In the genomic region with DNA sequence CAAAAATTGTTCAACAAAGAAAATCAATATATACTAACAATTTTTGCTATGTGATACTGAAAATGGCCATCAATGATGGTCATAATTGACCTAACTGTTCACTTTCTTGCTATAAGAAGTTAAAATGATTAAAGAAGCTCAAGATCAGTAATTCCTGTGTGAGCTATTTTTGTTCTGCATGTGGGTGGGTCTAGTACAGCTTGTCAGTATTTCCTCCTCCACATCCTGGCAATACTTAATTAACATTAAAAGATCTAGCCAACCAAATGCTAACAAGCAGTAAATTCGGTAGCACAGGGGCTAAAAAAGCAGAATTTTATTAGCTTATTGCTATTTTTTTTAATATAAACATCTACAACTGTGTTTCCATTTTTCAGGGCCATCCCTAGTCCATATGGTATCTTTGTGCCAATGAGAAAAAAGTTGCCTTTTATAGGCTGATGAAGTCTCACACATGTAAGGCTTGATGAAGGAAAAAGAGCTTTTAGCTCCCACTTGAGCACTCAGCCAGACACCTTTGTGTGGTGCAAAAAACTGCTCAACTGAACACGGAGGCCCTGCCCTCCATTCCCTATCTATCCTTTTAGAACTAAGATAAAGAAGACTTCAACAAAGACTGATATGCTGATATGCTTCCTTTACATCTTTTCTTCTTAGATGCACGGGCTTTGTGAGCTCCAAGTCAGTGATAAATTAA, we compare ENCODE assay signal across 21 cellular contexts. TPM values are rescaled to one million over a fixed set of nuclear protein-coding genes. Genes with fewer than 3 reads are reported as not detected.
DNase-seq lines count a peak whose midpoint lies in the region; ATAC-seq lines count a peak whose summit lies in the region.
"Had no signal": no experiment of that assay in that cellular context is flagged by ENCODE, and none has a peak within 500 bp of the region (broad histone marks: within the 10 kb centered on the region; RNA-seq: fewer than 3 reads in every experiment).

No MANE protein-coding gene starts in this region.

- no peak for ATAC-seq in activated T-cell treated with anti-CD3 and anti-CD28 coated beads, Interleukin-2, amount 50 U/mL, for 4 hours
- ATAC-seq in naive thymus-derived CD4-positive, alpha-beta T cell = no peak
- no peak for ATAC-seq in HG03342 (IDR thresholded peaks at IDR 0.05; ENCODE audit: unreplicated experiment)
- ATAC-seq: GM12878; natural killer cell; pancreas; stimulated activated memory B cell treated with anti-CD40 and anti-IgM and Interleukin-4, amounts not matched to agents 10 μg/mL and 1 μg/mL and 100 μg/mL, for 72 hours had no signal

- H3K36me3 Mint-ChIP-seq in activated T-cell treated with anti-CD3 and anti-CD28 coated beads, Interleukin-2, amount 50 U/mL, for 4 hours (ENCODE audit: insufficient read depth) = peaks cover 7% of the 10 kb centered on the region
- peaks cover 0 to 15% of the 10 kb centered on the region in 2 donors for H3K36me3 Mint-ChIP-seq in CD4-positive, alpha-beta memory T cell
- H3K36me3 Mint-ChIP-seq in activated CD4-positive, alpha-beta memory T cell treated with anti-CD3 and anti-CD28 coated beads, Interleukin-2, amount 10 ng/mL, durations not matched to agents 7 days and 5 days (ENCODE audit: low read depth) = no peaks in the 10 kb centered on the region
- H3K36me3 Mint-ChIP-seq in naive thymus-derived CD4-positive, alpha-beta T cell = peaks cover 0 to 16% (median 2%) of the 10 kb centered on the region in 5 donors
- H3K36me3 Mint-ChIP-seq: natural killer cell had no signal

- no peaks in the 10 kb centered on the region for H3K9me3 Mint-ChIP-seq in activated T-cell treated with anti-CD3 and anti-CD28 coated beads, Interleukin-2, amount 50 U/mL, for 4 hours
- peaks cover 0 to under 1% (median 0%) of the 10 kb centered on the region in 8 donors for H3K9me3 Mint-ChIP-seq in CD4-positive, alpha-beta memory T cell
- H3K9me3 Mint-ChIP-seq in activated CD4-positive, alpha-beta memory T cell treated with anti-CD3 and anti-CD28 coated beads, Interleukin-2, amount 10 ng/mL, durations not matched to agents 7 days and 5 days = no peaks in the 10 kb centered on the region
- no peaks in the 10 kb centered on the region for H3K9me3 Mint-ChIP-seq in naive thymus-derived CD4-positive, alpha-beta T cell
- H3K9me3 Mint-ChIP-seq: CD8-positive, alpha-beta memory T cell; natural killer cell; stimulated activated memory B cell treated with anti-CD40 and anti-IgM and Interleukin-4, amounts not matched to agents 10 μg/mL and 1 μg/mL and 100 μg/mL, for 72 hours had no signal

- no peak overlapping the region for H3K27ac ChIP-seq in CD4-positive, alpha-beta memory T cell (ENCODE audit: low read depth, low read length)
- H3K27ac ChIP-seq in naive thymus-derived CD4-positive, alpha-beta T cell (ENCODE audit: low read depth, low read length) = peak overlapping the region; percentile 67
- H3K27ac ChIP-seq: HL-60, pancreas, thyroid gland had no signal

- POLR2A ChIA-PET in CD4-positive, alpha-beta memory T cell (lab: Charles Lee; ENCODE audit: partially characterized antibody) = interaction anchor here (1.0 kb wide), 1 partner anchor 100 kb away, joined by 6 read pairs; the partner anchor contains the start of gene PPP3R1
- POLR2A ChIA-PET in activated CD4-positive, alpha-beta memory T cell treated with anti-CD3 and anti-CD28 coated beads, Interleukin-2, amount 10 ng/mL, durations not matched to agents 7 days and 5 days (lab: Charles Lee) = interaction anchor here (1.1 to 1.4 kb wide), 2 partner anchors 8 to 100 kb away, joined by 4 to 5 read pairs; partner anchors contain the start of gene PPP3R1
- POLR2A ChIA-PET in naive thymus-derived CD4-positive, alpha-beta T cell (lab: Charles Lee) = interaction anchor here (0.6 to 1.6 kb wide), 5 partner anchors 13 to 100 kb away, joined by 3 to 4 read pairs (median 3); partner anchors contain the start of genes C1D and PPP3R1

- H3K27me3 Mint-ChIP-seq in activated T-cell treated with anti-CD3 and anti-CD28 coated beads, Interleukin-2, amount 50 U/mL, for 4 hours (ENCODE audit: low read depth) = no peaks in the 10 kb centered on the region
- peaks cover 0 to 2% of the 10 kb centered on the region in 2 donors for H3K27me3 Mint-ChIP-seq in CD4-positive, alpha-beta memory T cell
- H3K27me3 Mint-ChIP-seq in activated CD4-positive, alpha-beta memory T cell treated with anti-CD3 and anti-CD28 coated beads, Interleukin-2, amount 10 ng/mL, durations not matched to agents 7 days and 5 days = no peaks in the 10 kb centered on the region
- H3K27me3 Mint-ChIP-seq in naive thymus-derived CD4-positive, alpha-beta T cell = no peaks in the 10 kb centered on the region
- H3K27me3 Mint-ChIP-seq: stimulated activated memory B cell treated with anti-CD40 and anti-IgM and Interleukin-4, amounts not matched to agents 10 μg/mL and 1 μg/mL and 100 μg/mL, for 72 hours had no signal

- CTCF ChIA-PET in CD4-positive, alpha-beta memory T cell (lab: Charles Lee; ENCODE audit: partially characterized antibody) = interaction anchor here (0.6 to 2.1 kb wide), 14 partner anchors 8 to 518 kb away, joined by 3 to 11 read pairs (median 4); no protein-coding TSS in a partner anchor
- CTCF ChIA-PET in activated CD4-positive, alpha-beta memory T cell treated with anti-CD3 and anti-CD28 coated beads, Interleukin-2, amount 10 ng/mL, durations not matched to agents 7 days and 5 days (lab: Charles Lee) = interaction anchor here (0.6 to 1.4 kb wide), 7 partner anchors 28 to 310 kb away, joined by 3 to 5 read pairs (median 3); partner anchors contain the start of gene C1D
- CTCF ChIA-PET in naive thymus-derived CD4-positive, alpha-beta T cell (lab: Charles Lee) = interaction anchor here (0.6 to 1.7 kb wide), 10 partner anchors 9 to 289 kb away, joined by 3 to 9 read pairs (median 4); no protein-coding TSS in a partner anchor

- H3K36me3 ChIP-seq in CD4-positive, alpha-beta memory T cell (ENCODE audit: insufficient read depth, low read length) = no peaks in the 10 kb centered on the region
- peaks cover 0 to 4% (median 0%) of the 10 kb centered on the region in 3 experiments for H3K36me3 ChIP-seq in naive thymus-derived CD4-positive, alpha-beta T cell (ENCODE audit: control insufficient read depth in 2 of 3, insufficient read depth in 3 of 3, low read length in 3 of 3)
- H3K36me3 ChIP-seq: pancreas, thyroid gland had no signal

- no peak for DNase-seq in activated T-cell treated with anti-CD3 and anti-CD28 coated beads, Interleukin-2, amount 50 U/mL, for 4 hours
- no peak for DNase-seq in activated T-cell treated with anti-CD3 and anti-CD28 coated beads, Interleukin-2, amount 50 U/mL, for 48 hours
- DNase-seq in CD4-positive, alpha-beta memory T cell = no peak
- no peak for DNase-seq in activated CD4-positive, alpha-beta memory T cell treated with anti-CD3 and anti-CD28 coated beads, Interleukin-2, amount 10 ng/mL, durations not matched to agents 7 days and 5 days
- peak in 5 of 9 donors; percentile 3 to 22 (median 12) for DNase-seq in naive thymus-derived CD4-positive, alpha-beta T cell
- DNase-seq in dedifferentiated amniotic fluid mesenchymal stem cell (ENCODE audit: extremely low spot score) (no peak), ureter (ENCODE audit: low spot score) (no peak)
- DNase-seq: CD8-positive, alpha-beta memory T cell; DMS53; effector CD4-positive, alpha-beta T cell; kidney glomerular epithelial cell; mesenchymal stem cell; natural killer cell; NCI-H1436 treated with DMSO at 0.1 percent for 48 hours; NCI-H524 treated with DMSO at 0.1 percent for 48 hours; pancreas; thyroid gland had no signal

- intact Hi-C loops in CD4-positive, alpha-beta memory T cell (cut with micrococcal nuclease) = loop anchor here (10.0 kb wide), 1 partner anchor 1672 kb away; the partner anchor contains the start of gene GMCL1
- intact Hi-C loops in naive thymus-derived CD4-positive, alpha-beta T cell (cut with micrococcal nuclease) = loop anchor here in 1 of 2 donors (10.0 kb wide), 1 partner anchor 582 kb away; the partner anchor contains the start of gene ARHGAP25

- no peaks in the 10 kb centered on the region for H3K27me3 ChIP-seq in CD4-positive, alpha-beta memory T cell (ENCODE audit: insufficient read depth, low read length)
- no peaks in the 10 kb centered on the region for H3K27me3 ChIP-seq in naive thymus-derived CD4-positive, alpha-beta T cell (ENCODE audit: control insufficient read depth in 2 of 2, insufficient read depth in 2 of 2, low read length in 2 of 2)
- H3K27me3 ChIP-seq: pancreas, thyroid gland had no signal

- peak overlapping the region; percentile 33 for H3K4me3 Mint-ChIP-seq in activated T-cell treated with anti-CD3 and anti-CD28 coated beads, Interleukin-2, amount 50 U/mL, for 4 hours
- H3K4me3 Mint-ChIP-seq in CD4-positive, alpha-beta memory T cell = peak overlapping the region in 6 of 8 donors; percentile 5 to 52 (median 36)
- H3K4me3 Mint-ChIP-seq in activated CD4-positive, alpha-beta memory T cell treated with anti-CD3 and anti-CD28 coated beads, Interleukin-2, amount 10 ng/mL, durations not matched to agents 7 days and 5 days = no peak overlapping the region
- H3K4me3 Mint-ChIP-seq in naive thymus-derived CD4-positive, alpha-beta T cell = peak overlapping the region; percentile 24 to 81 (median 68)
- H3K4me3 Mint-ChIP-seq: CD8-positive, alpha-beta memory T cell; natural killer cell; stimulated activated memory B cell treated with anti-CD40 and anti-IgM and Interleukin-4, amounts not matched to agents 10 μg/mL and 1 μg/mL and 100 μg/mL, for 72 hours had no signal

- no peaks in the 10 kb centered on the region for H3K9me3 ChIP-seq in CD4-positive, alpha-beta memory T cell (ENCODE audit: control insufficient read depth in 1 of 2, low read length in 2 of 2)
- H3K9me3 ChIP-seq in naive thymus-derived CD4-positive, alpha-beta T cell (ENCODE audit: control insufficient read depth in 2 of 3, low read length in 3 of 3) = no peaks in the 10 kb centered on the region
- H3K9me3 ChIP-seq: pancreas, thyroid gland had no signal

- H3K4me1 Mint-ChIP-seq in activated T-cell treated with anti-CD3 and anti-CD28 coated beads, Interleukin-2, amount 50 U/mL, for 4 hours (ENCODE audit: low read depth) = peaks cover 44% of the 10 kb centered on the region
- H3K4me1 Mint-ChIP-seq in CD4-positive, alpha-beta memory T cell = peaks cover 20 to 51% (median 38%) of the 10 kb centered on the region in 4 donors
- H3K4me1 Mint-ChIP-seq in activated CD4-positive, alpha-beta memory T cell treated with anti-CD3 and anti-CD28 coated beads, Interleukin-2, amount 10 ng/mL, durations not matched to agents 7 days and 5 days = peaks cover 32% of the 10 kb centered on the region
- peaks cover 35 to 67% (median 53%) of the 10 kb centered on the region in 7 donors for H3K4me1 Mint-ChIP-seq in naive thymus-derived CD4-positive, alpha-beta T cell

- no peak overlapping the region for H3K4me3 ChIP-seq in CD4-positive, alpha-beta memory T cell (ENCODE audit: low read length in 2 of 2)
- no peak overlapping the region for H3K4me3 ChIP-seq in naive thymus-derived CD4-positive, alpha-beta T cell (ENCODE audit: low read length)
- H3K4me3 ChIP-seq: GM12878, pancreas, thyroid gland had no signal

- peaks cover 41% of the 10 kb centered on the region for H3K4me1 ChIP-seq in CD4-positive, alpha-beta memory T cell (ENCODE audit: insufficient read depth, low read length)
- peaks cover 7 to 29% of the 10 kb centered on the region in 2 donors for H3K4me1 ChIP-seq in naive thymus-derived CD4-positive, alpha-beta T cell (ENCODE audit: control insufficient read depth in 2 of 2, insufficient read depth in 2 of 2, low read length in 2 of 2)

- peak overlapping the region in 6 of 7 donors; percentile 46 to 89 (median 70) for H3K27ac Mint-ChIP-seq in CD4-positive, alpha-beta memory T cell
- peak overlapping the region; percentile 48 for H3K27ac Mint-ChIP-seq in activated CD4-positive, alpha-beta memory T cell treated with anti-CD3 and anti-CD28 coated beads, Interleukin-2, amount 10 ng/mL, durations not matched to agents 7 days and 5 days
- H3K27ac Mint-ChIP-seq in naive thymus-derived CD4-positive, alpha-beta T cell = peak overlapping the region in 8 of 9 donors; percentile 58 to 94 (median 88)
- H3K27ac Mint-ChIP-seq: natural killer cell; stimulated activated memory B cell treated with anti-CD40 and anti-IgM and Interleukin-4, amounts not matched to agents 10 μg/mL and 1 μg/mL and 100 μg/mL, for 72 hours had no signal

RNA-seq across cellular contexts. Expression of gene PNO1, which starts 4.9 kb away (rescaled TPM):
- total RNA-seq in activated T-cell treated with anti-CD3 and anti-CD28 coated beads, Interleukin-2, amount 50 U/mL, for 4 hours = 10 to 100 TPM; 65.8 to 73.7 (median 72.4) TPM
- 10 to 100 TPM in 1 of 2 experiments, 1 to 10 TPM in 1; 8.7 to 11.3 TPM for total RNA-seq in CD4-positive, alpha-beta memory T cell
- polyA plus RNA-seq in CD4-positive, alpha-beta memory T cell = 10 to 100 TPM; 18.9 to 26.1 TPM
- total RNA-seq in activated CD4-positive, alpha-beta memory T cell treated with anti-CD3 and anti-CD28 coated beads, Interleukin-2, amount 10 ng/mL, durations not matched to agents 7 days and 5 days = 1 to 10 TPM; 8.0 to 8.5 TPM
- total RNA-seq in naive thymus-derived CD4-positive, alpha-beta T cell = 10 to 100 TPM; 11.0 to 31.0 (median 12.8) TPM
- 10 to 100 TPM; 19.2 to 22.5 TPM for polyA plus RNA-seq in naive thymus-derived CD4-positive, alpha-beta T cell
- 21.4 TPM for total RNA-seq in ureter

Comparison
In these comparisons a context has a peak if more than half of its experiments do, and no peak if none do; other contexts are left out.
1. DNase-seq: peak in naive thymus-derived CD4-positive, alpha-beta T cell (5 of 9); none in activated T-cell treated with anti-CD3 and anti-CD28 coated beads, Interleukin-2, amount 50 U/mL, for 4 hours (single experiment), activated T-cell treated with anti-CD3 and anti-CD28 coated beads, Interleukin-2, amount 50 U/mL, for 48 hours (0 of 2), CD4-positive, alpha-beta memory T cell (0 of 5), activated CD4-positive, alpha-beta memory T cell treated with anti-CD3 and anti-CD28 coated beads, Interleukin-2, amount 10 ng/mL, durations not matched to agents 7 days and 5 days (single experiment), dedifferentiated amniotic fluid mesenchymal stem cell (single experiment) and ureter (single experiment).
2. Peak in every context shown above with its lines, with median percentiles within 50 percentile points of each other: H3K27ac Mint-ChIP-seq.